In genomic region chr7:24742764-24743163, GRCh38 we compare ENCODE assay signal across 14 cellular contexts.
"Had no signal": no experiment of that assay in that cellular context is flagged by ENCODE, and none has a peak within 500 bp of the region (broad histone marks: within the 10 kb centered on the region; RNA-seq: fewer than 3 reads in every experiment).

No MANE protein-coding gene starts in this region.

- H3K27me3 ChIP-seq: sigmoid colon, stomach had no signal

- H3K4me3 ChIP-seq: coronary artery, sigmoid colon, stomach had no signal

- H3K27ac ChIP-seq: coronary artery, stomach had no signal

- H3K4me3 Mint-ChIP-seq: activated CD8-positive, alpha-beta T cell treated with anti-CD3 and anti-CD28 coated beads, Interleukin-2, amount 10 ng/mL, durations not matched to agents 7 days and 5 days; activated naive CD8-positive, alpha-beta T cell treated with anti-CD3 and anti-CD28 coated beads, Interleukin-2, amount 50 U/mL, for 24 hours; natural killer cell; T-helper 1 cell treated with Interleukin-12 subunit alpha and Interleukin-12 subunit beta and Interleukin-4 antibody, amounts not matched to agents 30 μg/mL and 1 μg/mL, for 36 hours; WTC11 had no signal

- H3K4me1 ChIP-seq: sigmoid colon, stomach had no signal

- H3K27ac Mint-ChIP-seq: activated CD8-positive, alpha-beta T cell treated with anti-CD3 and anti-CD28 coated beads, Interleukin-2, amount 10 ng/mL, durations not matched to agents 7 days and 5 days; activated naive CD8-positive, alpha-beta T cell treated with anti-CD3 and anti-CD28 coated beads, Interleukin-2, amount 50 U/mL, for 24 hours; natural killer cell; T-helper 1 cell treated with Interleukin-12 subunit alpha and Interleukin-12 subunit beta and Interleukin-4 antibody, amounts not matched to agents 30 μg/mL and 1 μg/mL, for 36 hours; WTC11 had no signal

- H3K36me3 ChIP-seq: sigmoid colon, stomach had no signal

- ATAC-seq: activated CD8-positive, alpha-beta T cell treated with anti-CD3 and anti-CD28 coated beads, Interleukin-2, amount 10 ng/mL, durations not matched to agents 7 days and 5 days; activated naive CD8-positive, alpha-beta T cell treated with anti-CD3 and anti-CD28 coated beads, Interleukin-2, amount 50 U/mL, for 24 hours; natural killer cell; WTC11 had no signal

- DNase-seq: activated CD4-positive, alpha-beta T cell treated with anti-CD3 and anti-CD28 coated beads for 48 hours; activated CD8-positive, alpha-beta T cell treated with anti-CD3 and anti-CD28 coated beads, Interleukin-2, amount 10 ng/mL, durations not matched to agents 7 days and 5 days; activated naive CD4-positive, alpha-beta T cell treated with Interleukin-2 at 50 U/mL for 16 hours; activated naive CD8-positive, alpha-beta T cell treated with anti-CD3 and anti-CD28 coated beads, Interleukin-2, amount 50 U/mL, for 24 hours; caudate nucleus; effector CD4-positive, alpha-beta T cell; hippocampal formation; natural killer cell; nucleus accumbens; sigmoid colon; stomach had no signal

- H3K4me1 Mint-ChIP-seq: activated naive CD8-positive, alpha-beta T cell treated with anti-CD3 and anti-CD28 coated beads, Interleukin-2, amount 50 U/mL, for 24 hours; natural killer cell had no signal

- H3K9me3 Mint-ChIP-seq: natural killer cell had no signal
